10 cellular contexts compared by ENCODE assay signal in the genomic region with DNA sequence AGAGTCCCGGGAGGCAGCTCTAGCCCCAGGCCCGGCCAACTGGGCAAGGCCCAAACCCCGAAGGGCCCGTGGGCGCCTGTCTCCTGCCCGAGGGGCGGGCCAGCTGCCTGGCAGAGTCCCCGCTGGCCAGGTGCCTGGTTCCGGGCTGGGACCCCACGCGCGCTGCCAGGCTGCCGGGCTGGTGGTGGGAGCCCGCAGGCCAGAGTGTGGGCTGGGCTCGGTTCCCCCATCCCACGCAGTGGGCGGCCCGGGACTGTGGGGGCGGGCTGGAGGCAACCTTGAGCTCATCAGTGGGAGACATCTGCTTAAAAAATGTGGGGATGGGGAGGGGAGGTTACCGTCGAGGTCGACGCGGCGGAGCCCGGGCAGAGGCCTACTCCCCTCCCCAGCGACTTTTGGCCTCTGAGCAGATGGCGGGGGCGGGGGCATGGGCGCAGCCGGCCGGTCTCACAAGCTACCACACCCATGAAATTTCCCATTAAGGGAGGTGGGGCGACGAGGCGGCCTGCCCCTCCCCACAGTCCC.
DNase-seq lines count a peak whose midpoint lies in the region; ATAC-seq and TF ChIP-seq lines count a peak whose summit lies in the region.
"Had no signal": no experiment of that assay in that cellular context is flagged by ENCODE, and none has a peak within 500 bp of the region (broad histone marks: within the 10 kb centered on the region; RNA-seq: fewer than 3 reads in every experiment).

No MANE protein-coding gene starts in this region.

- WGBS in ovary, 3 donors, result 4 to 13% (median 7%) methylated on average over 33 to 35 of the region's 35 CpGs

- H3K4me1 ChIP-seq in cardiac muscle cell (ENCODE audit: low read depth), result peaks cover 41% of the 10 kb centered on the region
- H3K4me1 ChIP-seq in ovary (ENCODE audit: insufficient read depth), result peaks cover 21% of the 10 kb centered on the region

- TF ChIP-seq POLR2A in ovary (IDR thresholded peaks at IDR 0.05), result no peak

- H3K9me3 ChIP-seq in cardiac muscle cell (ENCODE audit: low read depth) (no peaks in the 10 kb centered on the region), ovary (no peaks in the 10 kb centered on the region)

- ATAC-seq in GM18870 (IDR thresholded peaks at IDR 0.05; ENCODE audit: unreplicated experiment) (no peak), HG02759 (IDR thresholded peaks at IDR 0.05; ENCODE audit: unreplicated experiment) (no peak), HG02852 (IDR thresholded peaks at IDR 0.05; ENCODE audit: unreplicated experiment) (no peak)

- H3K36me3 ChIP-seq in cardiac muscle cell (no peaks in the 10 kb centered on the region), ovary (no peaks in the 10 kb centered on the region)

- DNase-seq in COR-L47 (lab: John Stamatoyannopoulos, UW), result peak; percentile 52
- peak; percentile 74 for DNase-seq in OCI-M1 (lab: John Stamatoyannopoulos, UW)
- DNase-seq in cardiac muscle cell (ENCODE audit: low read depth in 1 of 2, low spot score in 1 of 2), result peak in 1 of 2 donors; percentile 29
- peak in 4 of 5 donors; percentile 81 to 90 (median 84) for DNase-seq in ovary
- no peak for DNase-seq in NAMALWA (ENCODE audit: low spot score)
- DNase-seq: activated effector memory CD4-positive, alpha-beta T cell treated with anti-CD3 and anti-CD28 coated beads, Interleukin-2, amount 50 U/mL, for 16 hours; CD4-positive, CD25-positive, alpha-beta regulatory T cell had no signal

- intact Hi-C loops in ovary (cut with DNase I), result no loop called here

- TF ChIP-seq CTCF in cardiac muscle cell (IDR thresholded peaks at IDR 0.05; ENCODE audit: low read depth, low read length) (no peak), ovary (IDR thresholded peaks at IDR 0.05) (no peak)

- no peak for TF ChIP-seq EP300 in ovary (IDR thresholded peaks at IDR 0.05)

- H3K27me3 ChIP-seq in cardiac muscle cell (no peaks in the 10 kb centered on the region), ovary (no peaks in the 10 kb centered on the region)

- H3K27ac ChIP-seq in cardiac muscle cell (peak overlapping the region; percentile 49), ovary (peak overlapping the region; percentile 46 to 83)

- H3K4me3 ChIP-seq in cardiac muscle cell (no peak overlapping the region), ovary (peak overlapping the region; percentile 14)
